26 cellular contexts compared by ENCODE assay signal in the genomic region with DNA sequence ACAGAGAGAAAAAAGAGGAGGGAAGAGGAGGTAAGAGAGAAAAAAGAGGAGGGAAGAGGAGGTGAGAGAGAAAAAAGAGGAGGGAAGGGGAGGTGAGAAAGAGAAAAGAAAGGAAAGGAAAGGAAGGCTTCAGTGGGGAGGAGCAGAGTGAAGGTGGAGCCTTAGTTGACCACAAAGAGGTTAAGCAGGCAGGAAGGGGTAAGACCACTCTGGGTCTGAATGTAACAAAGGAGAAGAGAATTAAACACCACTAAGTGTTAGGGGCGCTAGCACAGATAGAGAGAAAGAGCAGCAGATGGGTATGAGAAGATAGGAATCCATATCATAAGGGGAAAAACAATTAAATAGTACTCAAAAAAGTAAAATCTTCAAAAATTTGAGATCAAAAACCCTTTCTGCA.
"Had no signal": no experiment of that assay in that cellular context is flagged by ENCODE, and none has a peak within 500 bp of the region (broad histone marks: within the 10 kb centered on the region; RNA-seq: fewer than 3 reads in every experiment).

No MANE protein-coding gene starts in this region.

- H3K36me3 ChIP-seq: left ventricle myocardium inferior, neutrophil, sigmoid colon, stomach, suprapubic skin, tibial artery had no signal

- H3K27ac Mint-ChIP-seq: activated naive CD4-positive, alpha-beta T cell treated with anti-CD3 and anti-CD28 coated beads, Interleukin-2, amount 10 ng/mL, durations not matched to agents 7 days and 5 days; activated T-helper 1 cell treated with anti-CD3 and anti-CD28 coated beads, Interleukin-12 subunit alpha, Interleukin-12 subunit beta, Interleukin-2, Interleukin-4 antibody, amounts not matched to agents 30 ng/mL and 10 ng/mL and 1 ng/mL, durations not matched to agents 14 hours and 24 hours and 36 hours; natural killer cell treated with Interleukin-12 subunit alpha and Interleukin-12 subunit beta and Interleukin-15 and Interleukin-18, amount 100 ng/mL, for 72 hours; stimulated activated naive B cell treated with anti-CD40 and anti-IgM and Interleukin-4, amounts not matched to agents 10 μg/mL and 1 μg/mL and 100 μg/mL, for 72 hours had no signal

- H3K9me3 Mint-ChIP-seq: activated naive CD4-positive, alpha-beta T cell treated with anti-CD3 and anti-CD28 coated beads, Interleukin-2, amount 10 ng/mL, durations not matched to agents 7 days and 5 days; activated T-helper 1 cell treated with anti-CD3 and anti-CD28 coated beads, Interleukin-12 subunit alpha, Interleukin-12 subunit beta, Interleukin-2, Interleukin-4 antibody, amounts not matched to agents 30 ng/mL and 10 ng/mL and 1 ng/mL, durations not matched to agents 14 hours and 24 hours and 36 hours; natural killer cell treated with Interleukin-12 subunit alpha and Interleukin-12 subunit beta and Interleukin-15 and Interleukin-18, amount 100 ng/mL, for 72 hours; stimulated activated naive B cell treated with anti-CD40 and anti-IgM and Interleukin-4, amounts not matched to agents 10 μg/mL and 1 μg/mL and 100 μg/mL, for 72 hours had no signal

- H3K9ac ChIP-seq: parathyroid adenoma had no signal

- H3K4me2 ChIP-seq: hepatocyte had no signal

- H3K4me1 ChIP-seq: parathyroid adenoma had no signal

- DNase-seq: activated CD4-positive, alpha-beta T cell treated with anti-CD3 and anti-CD28 coated beads for 4 hours; activated CD4-positive, alpha-beta T cell treated with anti-CD3 and anti-CD28 coated beads, Interleukin-2, amount 50 U/mL, for 4 hours; activated CD8-positive, alpha-beta memory T cell treated with anti-CD3 and anti-CD28 coated beads, Interleukin-2, amount 50 U/mL, for 4 hours; activated effector memory CD4-positive, alpha-beta T cell treated with anti-CD3 and anti-CD28 coated beads, Interleukin-2, amount 50 U/mL, for 16 hours; activated naive CD4-positive, alpha-beta T cell treated with anti-CD3 and anti-CD28 coated beads, Interleukin-2, amount 10 ng/mL, durations not matched to agents 7 days and 5 days; activated T-cell treated with anti-CD3 and anti-CD28 coated beads, Interleukin-2, amount 50 U/mL, for 1 hour; effector CD8-positive, alpha-beta T cell; islet precursor cell; left ventricle myocardium inferior; mucosa of descending colon; psoas muscle; sigmoid colon; small intestine; stimulated activated CD4-positive, alpha-beta T cell treated with anti-CD3 and anti-CD28 coated beads, Interleukin-4, amount 100 ng/mL, for 4 hours; stimulated activated CD8-positive, alpha-beta memory T cell treated with anti-CD3 and anti-CD28 coated beads, Interleukin-4, amount 100 ng/mL, for 48 hours; stimulated activated naive B cell treated with anti-CD40 and anti-IgM and Interleukin-4, amounts not matched to agents 10 μg/mL and 1 μg/mL and 100 μg/mL, for 72 hours; stomach; T-helper 1 cell; tibial artery had no signal

- H3K36me3 Mint-ChIP-seq: activated naive CD4-positive, alpha-beta T cell treated with anti-CD3 and anti-CD28 coated beads, Interleukin-2, amount 10 ng/mL, durations not matched to agents 7 days and 5 days; natural killer cell treated with Interleukin-12 subunit alpha and Interleukin-12 subunit beta and Interleukin-15 and Interleukin-18, amount 100 ng/mL, for 72 hours; stimulated activated naive B cell treated with anti-CD40 and anti-IgM and Interleukin-4, amounts not matched to agents 10 μg/mL and 1 μg/mL and 100 μg/mL, for 72 hours had no signal

- H3K27ac ChIP-seq: hepatocyte, left ventricle myocardium inferior, neutrophil, parathyroid adenoma, stomach, suprapubic skin, tibial artery had no signal

- ATAC-seq: mucosa of descending colon; natural killer cell treated with Interleukin-12 subunit alpha and Interleukin-12 subunit beta and Interleukin-15 and Interleukin-18, amount 100 ng/mL, for 72 hours; psoas muscle; stimulated activated naive B cell treated with anti-CD40 and anti-IgM and Interleukin-4, amounts not matched to agents 10 μg/mL and 1 μg/mL and 100 μg/mL, for 72 hours had no signal

- H3K9me3 ChIP-seq: left ventricle myocardium inferior, mucosa of descending colon, neutrophil, psoas muscle, sigmoid colon, stomach, suprapubic skin, tibial artery had no signal

- H3K4me3 ChIP-seq: hepatocyte, left ventricle myocardium inferior, lung, mucosa of descending colon, psoas muscle, sigmoid colon, stomach, suprapubic skin, tibial artery had no signal

- H3K4me3 Mint-ChIP-seq: activated naive CD4-positive, alpha-beta T cell treated with anti-CD3 and anti-CD28 coated beads, Interleukin-2, amount 10 ng/mL, durations not matched to agents 7 days and 5 days; activated T-helper 1 cell treated with anti-CD3 and anti-CD28 coated beads, Interleukin-12 subunit alpha, Interleukin-12 subunit beta, Interleukin-2, Interleukin-4 antibody, amounts not matched to agents 30 ng/mL and 10 ng/mL and 1 ng/mL, durations not matched to agents 14 hours and 24 hours and 36 hours; natural killer cell treated with Interleukin-12 subunit alpha and Interleukin-12 subunit beta and Interleukin-15 and Interleukin-18, amount 100 ng/mL, for 72 hours; stimulated activated naive B cell treated with anti-CD40 and anti-IgM and Interleukin-4, amounts not matched to agents 10 μg/mL and 1 μg/mL and 100 μg/mL, for 72 hours had no signal

- H2AFZ ChIP-seq: hepatocyte, parathyroid adenoma had no signal

- H3K27me3 ChIP-seq: hepatocyte, sigmoid colon, stomach, suprapubic skin, tibial artery had no signal

- H3K4me1 Mint-ChIP-seq: activated naive CD4-positive, alpha-beta T cell treated with anti-CD3 and anti-CD28 coated beads, Interleukin-2, amount 10 ng/mL, durations not matched to agents 7 days and 5 days; stimulated activated naive B cell treated with anti-CD40 and anti-IgM and Interleukin-4, amounts not matched to agents 10 μg/mL and 1 μg/mL and 100 μg/mL, for 72 hours had no signal

- H3K79me2 ChIP-seq: parathyroid adenoma had no signal
